In the genomic region with DNA sequence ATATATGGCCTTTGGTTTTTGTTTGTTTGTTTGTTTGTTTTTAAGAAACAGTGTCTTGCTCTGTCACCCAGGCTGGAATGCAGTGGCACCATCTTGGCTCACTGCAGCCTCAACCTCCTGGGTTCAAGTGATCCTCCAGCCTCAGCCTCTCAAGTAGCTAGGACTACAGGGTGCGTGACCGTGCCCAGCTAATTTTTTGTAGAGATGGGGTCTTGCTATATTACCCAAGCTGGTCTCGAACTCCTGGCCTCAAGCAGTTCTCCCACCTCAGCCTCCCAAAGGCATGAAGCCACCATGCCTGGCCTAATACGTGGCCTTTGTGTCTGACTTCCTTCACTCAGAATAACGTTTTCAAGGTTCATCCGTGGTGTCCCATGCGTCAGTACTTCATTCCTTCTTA, we compare ENCODE assay signal across 8 cellular contexts. TPM values are rescaled to one million over a fixed set of nuclear protein-coding genes. Genes with fewer than 3 reads are reported as not detected.
"Had no signal": no experiment of that assay in that cellular context is flagged by ENCODE, and none has a peak within 500 bp of the region (broad histone marks: within the 10 kb centered on the region; RNA-seq: fewer than 3 reads in every experiment).

No MANE protein-coding gene starts in this region.

RNA-seq across cellular contexts. Expression of a gene that starts 9.4 kb away (rescaled TPM):
- total RNA-seq: activated CD4-positive, alpha-beta memory T cell treated with anti-CD3 and anti-CD28 coated beads, Interleukin-2, amount 10 ng/mL, durations not matched to agents 7 days and 5 days; activated CD4-positive, alpha-beta T cell treated with anti-CD3 and anti-CD28 coated beads, Interleukin-2, amount 10 ng/mL, durations not matched to agents 7 days and 5 days; activated naive CD8-positive, alpha-beta T cell treated with anti-CD3 and anti-CD28 coated beads, Interleukin-2, amount 10 ng/mL, durations not matched to agents 7 days and 5 days; ascending aorta; cardiac muscle cell; esophagus muscularis mucosa; foreskin keratinocyte; gastrocnemius medialis had no signal
- polyA plus RNA-seq: cardiac muscle cell, foreskin keratinocyte had no signal
